ENCODE assay signal across 8 cellular contexts in the genomic region with DNA sequence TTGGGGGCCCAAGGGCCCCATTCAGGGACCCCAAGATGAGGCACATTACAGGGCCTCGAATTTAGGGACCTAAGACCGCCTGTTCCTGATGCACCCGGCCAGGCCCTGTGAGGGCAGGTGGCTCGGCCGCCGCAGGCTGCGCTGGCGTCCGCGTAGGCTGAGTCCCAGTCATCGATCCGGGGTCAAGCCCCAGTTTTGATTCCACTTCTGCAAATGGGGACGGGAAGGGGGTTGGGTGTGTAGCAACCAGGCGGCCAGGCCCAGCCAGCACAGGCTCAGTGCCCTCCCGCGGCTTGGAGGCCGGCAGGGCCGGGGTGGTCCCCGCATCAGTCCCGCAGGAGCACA. TPM values are rescaled to one million over a fixed set of nuclear protein-coding genes. Genes with fewer than 3 reads are reported as not detected.
DNase-seq lines count a peak whose midpoint lies in the region; ATAC-seq and TF ChIP-seq lines count a peak whose summit lies in the region.

No MANE protein-coding gene starts in this region.

- peak; percentile 68 for ATAC-seq in GM19438 (IDR thresholded peaks at IDR 0.05; ENCODE audit: low read depth, unreplicated experiment)

- WGBS in esophagus, 2 donors: 10 to 14% methylated on average over 19 to 20 of the region's 20 CpGs
- 4 to 10% (median 4%) methylated on average over 17 to 20 of the region's 20 CpGs for WGBS in ovary, 3 donors

- no peak for TF ChIP-seq EP300 in ovary (IDR thresholded peaks at IDR 0.05)

- intact Hi-C loops in ovary (cut with DNase I): loop anchor here in 1 of 4 donors (10.0 kb wide), 1 partner anchor 782 kb away; the partner anchor contains the start of genes PUDP and STS

- TF ChIP-seq POLR2A in NB4 (IDR thresholded peaks at IDR 0.05; ENCODE audit: extremely low read depth, insufficient read length): no peak
- no peak for TF ChIP-seq POLR2A in ovary (IDR thresholded peaks at IDR 0.05)

- TF ChIP-seq CTCF in NB4 (IDR thresholded peaks at IDR 0.05; ENCODE audit: low read depth, low read length) (no peak), ovary (IDR thresholded peaks at IDR 0.05) (no peak)

- H3K4me1 ChIP-seq in esophagus (ENCODE audit: control insufficient read depth in 2 of 2, insufficient read depth in 2 of 2, low read length in 1 of 2) (no peaks in the 10 kb centered on the region), ovary (ENCODE audit: insufficient read depth) (peaks cover 4% of the 10 kb centered on the region)

- H3K4me3 ChIP-seq in NB4 (ENCODE audit: low read depth, low read length): peak overlapping the region; percentile 88
- H3K4me3 ChIP-seq in esophagus (ENCODE audit: low read depth in 1 of 2, low read length in 2 of 2): peak overlapping the region; percentile 50 to 72
- H3K4me3 ChIP-seq in ovary: peak overlapping the region; percentile 53

- H3K27me3 ChIP-seq in esophagus (ENCODE audit: control insufficient read depth in 1 of 2, insufficient read depth in 2 of 2, low read length in 2 of 2) (no peaks in the 10 kb centered on the region), ovary (no peaks in the 10 kb centered on the region)

- peaks cover 0 to 5% of the 10 kb centered on the region in 2 donors for H3K36me3 ChIP-seq in esophagus (ENCODE audit: control insufficient read depth in 2 of 2, insufficient read depth in 2 of 2, low read length in 1 of 2)
- H3K36me3 ChIP-seq in ovary: no peaks in the 10 kb centered on the region

- H3K27ac ChIP-seq in esophagus (ENCODE audit: low read depth in 2 of 2, low read length in 1 of 2) (peak overlapping the region; percentile 80), ovary (peak overlapping the region; percentile 49 to 64)

- no peak for DNase-seq in NB4 (ENCODE audit: low read depth)
- no peak for DNase-seq in ovary
- DNase-seq in stimulated activated CD8-positive, alpha-beta memory T cell treated with anti-CD3 and anti-CD28 coated beads, Interleukin-4, amount 100 ng/mL, for 48 hours: no peak
- DNase-seq in epidermal melanocyte (ENCODE audit: insufficient read length, low spot score): no peak
- DNase-seq in NCI-H1436 (lab: John Stamatoyannopoulos, UW): no peak
- DNase-seq in H4 (ENCODE audit: low spot score): no peak

- H3K9me3 ChIP-seq in esophagus (ENCODE audit: control insufficient read depth in 2 of 2, insufficient read depth in 1 of 2, low read depth in 1 of 2, low read length in 1 of 2): no peaks in the 10 kb centered on the region
- H3K9me3 ChIP-seq in ovary: no peaks in the 10 kb centered on the region

RNA-seq across cellular contexts. Expression of gene PNPLA4, which starts 0.3 kb away (rescaled TPM):
- polyA plus RNA-seq in esophagus (10 to 100 TPM in 1 of 2 donors, 1 to 10 TPM in 1; 6.6 to 25.5 TPM), ovary (10 to 100 TPM; 19.7 to 40.6 TPM)
- 10 to 100 TPM; 17.8 to 31.9 (median 24.4) TPM for total RNA-seq in ovary
- total RNA-seq in H4 (2014; rRNA removed; shearing (Covaris generic)): not detected in 2 replicates

Comparison
In these comparisons a context has a peak if more than half of its experiments do, and no peak if none do; other contexts are left out.
1. RNA of gene PNPLA4, which starts 0.3 kb away (total RNA-seq): 17.8 to 31.9 TPM in ovary; not detected in H4; every median in the first group is over 10 times any median in the second.
2. Peak in every context shown above with its lines, with median percentiles within 50 percentile points of each other: H3K4me3 ChIP-seq.